In the genomic region with DNA sequence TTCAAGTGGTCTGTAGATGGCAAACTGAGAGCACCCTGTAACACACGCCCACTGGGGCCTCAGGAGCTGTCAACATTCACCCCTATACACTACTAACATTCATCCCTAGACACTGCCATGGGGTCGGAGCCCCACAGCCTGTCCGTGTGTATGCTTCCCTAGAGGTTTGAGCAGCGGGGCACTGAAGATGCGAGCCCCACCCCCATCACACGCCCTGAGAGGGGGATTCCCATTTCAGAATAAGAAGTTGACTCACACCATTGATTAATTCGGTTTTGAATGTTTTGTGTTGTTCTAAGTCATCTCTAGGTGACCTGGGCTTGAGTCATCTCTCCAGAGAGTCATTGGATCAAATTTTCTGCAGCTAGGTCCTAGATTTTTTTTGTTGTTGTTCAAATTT, we compare ENCODE assay signal across 8 cellular contexts. TPM values are rescaled to one million over a fixed set of nuclear protein-coding genes. Genes with fewer than 3 reads are reported as not detected.
A peak's percentile ranks its signal among the peaks of the same experiment; 100 is the strongest.
DNase-seq lines count a peak whose midpoint lies in the region; ATAC-seq and TF ChIP-seq lines count a peak whose summit lies in the region.

No MANE protein-coding gene starts in this region.

- peaks cover 29% of the 10 kb centered on the region for H3K4me1 Mint-ChIP-seq in activated T-cell treated with anti-CD3 and anti-CD28 coated beads, Interleukin-2, amount 50 U/mL, for 72 hours (ENCODE audit: low read depth)

- no peaks in the 10 kb centered on the region for H3K36me3 Mint-ChIP-seq in activated T-cell treated with anti-CD3 and anti-CD28 coated beads, Interleukin-2, amount 50 U/mL, for 72 hours (ENCODE audit: insufficient read depth in 2 of 2)

- in situ Hi-C loops in KBM-7 (cut with MboI; ENCODE audit: low pct_unique_long_range_greater_than_20kb, low sequenced_read_pairs) = no loop called here

- H3K4me3 ChIP-seq in GM12865 (ENCODE audit: low read depth, low read length) = no peak overlapping the region

- no peak overlapping the region for H3K4me3 Mint-ChIP-seq in activated T-cell treated with anti-CD3 and anti-CD28 coated beads, Interleukin-2, amount 50 U/mL, for 72 hours

- ATAC-seq in HG03432 (IDR thresholded peaks at IDR 0.05; ENCODE audit: unreplicated experiment) = peak; percentile 75
- peak; percentile 97 to 99 for ATAC-seq in activated T-cell treated with anti-CD3 and anti-CD28 coated beads, Interleukin-2, amount 50 U/mL, for 72 hours (replicated peaks in 1 of 2)
- no peak for ATAC-seq in GM19023 (IDR thresholded peaks at IDR 0.05; ENCODE audit: unreplicated experiment)

- peak; percentile 70 for DNase-seq in GM12865 (ENCODE audit: low read depth)
- peak; percentile 72 to 81 for DNase-seq in activated T-cell treated with anti-CD3 and anti-CD28 coated beads, Interleukin-2, amount 50 U/mL, for 72 hours
- peak; percentile 78 for DNase-seq in stimulated activated CD4-positive, alpha-beta T cell treated with anti-CD3 and anti-CD28 coated beads, Interleukin-15, amount 100 ng/mL, for 24 hours
- no peak for DNase-seq in anterior cingulate cortex (lab: John Stamatoyannopoulos, UW)
- no peak for DNase-seq in NCI-H1092 treated with DMSO at 0.1 percent for 48 hours (lab: John Stamatoyannopoulos, UW)
- DNase-seq in KBM-7 = no peak

- H3K9me3 Mint-ChIP-seq in activated T-cell treated with anti-CD3 and anti-CD28 coated beads, Interleukin-2, amount 50 U/mL, for 72 hours = no peaks in the 10 kb centered on the region

- H3K27ac Mint-ChIP-seq in activated T-cell treated with anti-CD3 and anti-CD28 coated beads, Interleukin-2, amount 50 U/mL, for 72 hours = no peak overlapping the region

- TF ChIP-seq CTCF in GM12865 (IDR thresholded peaks at IDR 0.05; ENCODE audit: insufficient read depth, low read depth, low read length, missing control alignments) = no peak

- peaks cover 10% of the 10 kb centered on the region for H3K27me3 Mint-ChIP-seq in activated T-cell treated with anti-CD3 and anti-CD28 coated beads, Interleukin-2, amount 50 U/mL, for 72 hours (ENCODE audit: low read depth)

RNA-seq across cellular contexts. Expression of a gene that starts 37.3 kb away (rescaled TPM):
- 10 to 100 TPM; 35.0 to 39.3 TPM for total RNA-seq in activated T-cell treated with anti-CD3 and anti-CD28 coated beads, Interleukin-2, amount 50 U/mL, for 72 hours

RNA-seq across cellular contexts. Expression of a gene that starts 52.3 kb away (rescaled TPM):
- total RNA-seq in activated T-cell treated with anti-CD3 and anti-CD28 coated beads, Interleukin-2, amount 50 U/mL, for 72 hours = not detected

Comparison
In these comparisons a context has a peak if more than half of its experiments do, and no peak if none do; other contexts are left out.
1. DNase-seq: peak in GM12865 (single experiment), activated T-cell treated with anti-CD3 and anti-CD28 coated beads, Interleukin-2, amount 50 U/mL, for 72 hours (2 of 2) and stimulated activated CD4-positive, alpha-beta T cell treated with anti-CD3 and anti-CD28 coated beads, Interleukin-15, amount 100 ng/mL, for 24 hours (single experiment); none in anterior cingulate cortex (0 of 58), NCI-H1092 treated with DMSO at 0.1 percent for 48 hours (single experiment) and KBM-7 (single experiment).